ENCODE assay signal across 22 cellular contexts in the genomic region with DNA sequence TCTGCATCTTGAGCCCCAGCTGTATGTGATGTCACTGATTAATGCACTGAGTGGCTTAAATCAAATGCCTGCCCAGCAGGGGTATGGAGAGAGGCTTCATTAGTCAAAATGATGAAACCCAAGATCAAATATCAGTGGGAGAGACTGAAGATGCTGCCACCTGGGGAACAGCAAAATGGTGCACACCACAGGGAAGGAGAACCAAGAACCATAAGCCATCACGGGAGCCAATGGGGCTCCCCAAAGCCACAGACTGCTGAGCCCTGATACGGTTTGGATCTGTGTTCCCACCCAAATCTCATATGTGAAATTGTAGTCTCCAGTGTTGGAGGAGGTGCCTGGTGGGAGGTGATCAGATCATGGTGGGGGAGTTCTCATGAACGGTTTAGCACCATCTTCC.
A peak's percentile ranks its signal among the peaks of the same experiment; 100 is the strongest.
DNase-seq lines count a peak whose midpoint lies in the region; ATAC-seq and TF ChIP-seq lines count a peak whose summit lies in the region.
"Had no signal": no experiment of that assay in that cellular context is flagged by ENCODE, and none has a peak within 500 bp of the region (broad histone marks: within the 10 kb centered on the region; RNA-seq: fewer than 3 reads in every experiment).

No MANE protein-coding gene starts in this region.

- H3K9ac ChIP-seq in PC-3 (ENCODE audit: low read length) (no peak overlapping the region), neural progenitor cell (no peak overlapping the region)
- H3K9ac ChIP-seq: SK-N-SH had no signal

- H3K36me3 ChIP-seq in PC-3 (ENCODE audit: low read depth, low read length) (no peaks in the 10 kb centered on the region), neural progenitor cell (no peaks in the 10 kb centered on the region), ovary (no peaks in the 10 kb centered on the region)
- H3K36me3 ChIP-seq: Peyer's patch had no signal

- peaks cover 5% of the 10 kb centered on the region for H3K9me3 Mint-ChIP-seq in neural progenitor cell
- H3K9me3 Mint-ChIP-seq: CD8-positive, alpha-beta T cell; T-helper 1 cell treated with Interleukin-12 subunit alpha and Interleukin-12 subunit beta and Interleukin-4 antibody, amounts not matched to agents 30 μg/mL and 1 μg/mL, for 36 hours had no signal

- H3K27me3 Mint-ChIP-seq in neural progenitor cell (ENCODE audit: insufficient read depth, low read depth), result peaks cover 8% of the 10 kb centered on the region

- no TSS peak for BruUV-seq in PC-3 (replicated peaks; lab: Mats Ljungman, UMichigan)

- peak overlapping the region; percentile 94 for H3K27ac ChIP-seq in PC-3 (ENCODE audit: low read length)
- no peak overlapping the region for H3K27ac ChIP-seq in neural progenitor cell
- H3K27ac ChIP-seq in ovary, result no peak overlapping the region
- H3K27ac ChIP-seq: A549 had no signal

- H3K27me3 ChIP-seq in PC-3 (ENCODE audit: low read length) (no peaks in the 10 kb centered on the region), neural progenitor cell (no peaks in the 10 kb centered on the region), ovary (no peaks in the 10 kb centered on the region)
- H3K27me3 ChIP-seq: Peyer's patch had no signal

- H3K4me2 ChIP-seq in PC-3 (ENCODE audit: low read length) (no peak overlapping the region; the same call in 1 of the 2 replicates), neural progenitor cell (no peak overlapping the region)
- H3K4me2 ChIP-seq: A549, SK-N-SH had no signal

- CTCF ChIA-PET in PC-3 (lab: Charles Lee), result interaction anchor here (0.6 kb wide), 3 partner anchors 68 to 628 kb away, joined by 4 to 9 read pairs (median 6); no protein-coding TSS in a partner anchor

- H3K4me3 ChIP-seq in PC-3 (ENCODE audit: low read length), result no peak overlapping the region
- H3K4me3 ChIP-seq in neural progenitor cell, result no peak overlapping the region
- H3K4me3 ChIP-seq in ovary, result no peak overlapping the region
- H3K4me3 ChIP-seq: A549, Peyer's patch had no signal

- intact Hi-C loops in PC-3 (cut with micrococcal nuclease), result loop anchor here (1.0 kb wide), 1 partner anchor 17 kb away; no protein-coding TSS in a partner anchor
- intact Hi-C loops in ovary (cut with DNase I), result loop anchor here in 1 of 4 donors (5.0 kb wide), 1 partner anchor 263 kb away; no protein-coding TSS in a partner anchor

- H2AFZ ChIP-seq in PC-3 (ENCODE audit: low read length) (no peak overlapping the region), neural progenitor cell (replicated peaks) (no peak overlapping the region)

- H3K4me1 Mint-ChIP-seq in neural progenitor cell, result peaks cover 38% of the 10 kb centered on the region

- DNase-seq in NCI-H524 (lab: John Stamatoyannopoulos, UW) (peak; percentile 29 to 68), NCI-H524 treated with DMSO at 0.1 percent for 48 hours (lab: John Stamatoyannopoulos, UW) (no peak), NCI-H146 (lab: John Stamatoyannopoulos, UW) (peak; percentile 71), PC-3 (no peak), neural progenitor cell (ENCODE audit: low spot score) (no peak), NCI-H82 treated with DMSO at 0.1 percent for 48 hours (lab: John Stamatoyannopoulos, UW; ENCODE audit: unreplicated experiment) (no peak), ovary (no peak)
- DNase-seq: C1 segment of cervical spinal cord; Caco-2; CD8-positive, alpha-beta T cell; DMS153; NCI-H1048; NCI-H1436 treated with DMSO at 0.1 percent for 48 hours; NCI-H2029; NCI-H446 treated with DMSO at 0.1 percent for 48 hours; NCI-H748 treated with DMSO at 0.1 percent for 48 hours; Peyer's patch; SK-N-SH; SW 1271; T-helper 9 cell had no signal

- no peak overlapping the region for H3K4me3 Mint-ChIP-seq in neural progenitor cell
- H3K4me3 Mint-ChIP-seq: CD8-positive, alpha-beta T cell; T-helper 1 cell treated with Interleukin-12 subunit alpha and Interleukin-12 subunit beta and Interleukin-4 antibody, amounts not matched to agents 30 μg/mL and 1 μg/mL, for 36 hours had no signal

- POLR2A ChIA-PET in PC-3 (lab: Charles Lee; ENCODE audit: unreplicated experiment), result no interaction called here

- TF ChIP-seq CTCF in PC-3 (conservative IDR thresholded peaks at IDR 0.05; ENCODE audit: low read depth, low read length) (no peak), neural progenitor cell (IDR thresholded peaks at IDR 0.05) (no peak), ovary (IDR thresholded peaks at IDR 0.05) (no peak)

- peak overlapping the region; percentile 46 for H3K27ac Mint-ChIP-seq in neural progenitor cell
- H3K27ac Mint-ChIP-seq: CD8-positive, alpha-beta T cell; T-helper 1 cell treated with Interleukin-12 subunit alpha and Interleukin-12 subunit beta and Interleukin-4 antibody, amounts not matched to agents 30 μg/mL and 1 μg/mL, for 36 hours had no signal

- H4K20me1 ChIP-seq in PC-3 (ENCODE audit: low read length), result no peaks in the 10 kb centered on the region
- H4K20me1 ChIP-seq in neural progenitor cell (ENCODE audit: low read depth), result no peaks in the 10 kb centered on the region

- no peaks in the 10 kb centered on the region for H3K79me2 ChIP-seq in PC-3 (ENCODE audit: low read length)
- no peaks in the 10 kb centered on the region for H3K79me2 ChIP-seq in neural progenitor cell (ENCODE audit: low read depth)

- H3F3A ChIP-seq in PC-3 (ENCODE audit: low read length, unreplicated experiment) (no peaks in the 10 kb centered on the region), neural progenitor cell (ENCODE audit: low read depth) (no peaks in the 10 kb centered on the region)

- no peak for TF ChIP-seq POLR2A in ovary (IDR thresholded peaks at IDR 0.05)

- no peak for TF ChIP-seq EP300 in ovary (IDR thresholded peaks at IDR 0.05)

- peaks cover 27% of the 10 kb centered on the region for H3K4me1 ChIP-seq in PC-3 (ENCODE audit: insufficient read depth, low read length)
- no peaks in the 10 kb centered on the region for H3K4me1 ChIP-seq in neural progenitor cell
- H3K4me1 ChIP-seq in ovary (ENCODE audit: insufficient read depth), result peaks cover 1% of the 10 kb centered on the region
- H3K4me1 ChIP-seq: Caco-2, Peyer's patch had no signal

- peaks cover 8% of the 10 kb centered on the region for H3K36me3 Mint-ChIP-seq in neural progenitor cell
- H3K36me3 Mint-ChIP-seq: CD8-positive, alpha-beta T cell had no signal

- no peaks in the 10 kb centered on the region for H3K9me3 ChIP-seq in PC-3 (ENCODE audit: low read length)
- H3K9me3 ChIP-seq in neural progenitor cell (ENCODE audit: low read depth), result no peaks in the 10 kb centered on the region
- no peaks in the 10 kb centered on the region for H3K9me3 ChIP-seq in ovary
- H3K9me3 ChIP-seq: A549, Caco-2, Peyer's patch, SK-N-SH had no signal

- no peaks in the 10 kb centered on the region for H3K9me2 ChIP-seq in PC-3 (replicated peaks; ENCODE audit: low read length)
- H3K9me2 ChIP-seq: SK-N-SH had no signal

- WGBS in ovary, 3 donors, result 55 to 67% (median 64%) methylated on average over 3 of the region's 3 CpGs

- ATAC-seq in PC-3, result no peak
- ATAC-seq: CD8-positive, alpha-beta T cell had no signal

Comparison
In these comparisons a context has a peak if more than half of its experiments do, and no peak if none do; other contexts are left out.
1. DNase-seq: peak in NCI-H524 (2 of 2) and NCI-H146 (single experiment); none in NCI-H524 treated with DMSO at 0.1 percent for 48 hours (single experiment), PC-3 (single experiment), neural progenitor cell (single experiment), NCI-H82 treated with DMSO at 0.1 percent for 48 hours (single experiment) and ovary (0 of 5).